ENCODE assay signal across 7 cellular contexts in genomic region chr3:48038971-48039481, GRCh38. TPM values are rescaled to one million over a fixed set of nuclear protein-coding genes. Genes with fewer than 3 reads are reported as not detected.
DNase-seq lines count a peak whose midpoint lies in the region; ATAC-seq and TF ChIP-seq lines count a peak whose summit lies in the region.

No MANE protein-coding gene starts in this region.

- ATAC-seq in Panc1 (peak; percentile 76), GM19455 (IDR thresholded peaks at IDR 0.05; ENCODE audit: unreplicated experiment) (no peak)

- POLR2A ChIA-PET in Panc1 (lab: Charles Lee), result no interaction called here

- no peaks in the 10 kb centered on the region for H3K27me3 Mint-ChIP-seq in nephron (ENCODE audit: low read depth)

- H3K9me3 Mint-ChIP-seq in nephron, result no peaks in the 10 kb centered on the region

- TF ChIP-seq POLR2A in esophagus muscularis mucosa (IDR thresholded peaks at IDR 0.05; ENCODE audit: low read depth) (no peak), vagina (IDR thresholded peaks at IDR 0.05) (no peak)

- H3K9me3 ChIP-seq in Panc1 (ENCODE audit: control insufficient read depth, insufficient read depth, low read depth, low read length) (no peaks in the 10 kb centered on the region), esophagus muscularis mucosa (no peaks in the 10 kb centered on the region), vagina (no peaks in the 10 kb centered on the region)

- H3K27ac ChIP-seq in Panc1 (ENCODE audit: low read length) (peak overlapping the region; percentile 74), esophagus muscularis mucosa (replicated peaks in 1 of 4) (peak overlapping the region; percentile 60 to 72 (median 67)), vagina (peak overlapping the region; percentile 40)

- DNase-seq in Panc1 (ENCODE audit: low read depth, low spot score), result no peak
- no peak for DNase-seq in esophagus muscularis mucosa (ENCODE audit: extremely low spot score)
- DNase-seq in vagina (ENCODE audit: extremely low spot score in 2 of 2), result no peak
- no peak for DNase-seq in NCI-H1436 (lab: John Stamatoyannopoulos, UW)
- no peak for DNase-seq in NCI-H2107 (lab: John Stamatoyannopoulos, UW)

- peaks cover 21% of the 10 kb centered on the region for H3K4me1 ChIP-seq in Panc1 (ENCODE audit: control insufficient read depth, insufficient read depth, low read length)
- H3K4me1 ChIP-seq in esophagus muscularis mucosa, result peaks cover 50 to 83% (median 66%) of the 10 kb centered on the region in 4 donors
- peaks cover 39% of the 10 kb centered on the region for H3K4me1 ChIP-seq in vagina

- H3K27me3 ChIP-seq in Panc1 (ENCODE audit: control insufficient read depth, insufficient read depth, low read length) (no peaks in the 10 kb centered on the region), esophagus muscularis mucosa (no peaks in the 10 kb centered on the region), vagina (no peaks in the 10 kb centered on the region)

- H3K27ac Mint-ChIP-seq in nephron, result peak overlapping the region; percentile 85 to 89 (median 86)

- H3K4me1 Mint-ChIP-seq in nephron, result peaks cover 33% of the 10 kb centered on the region

- intact Hi-C loops in Panc1 (cut with micrococcal nuclease; ENCODE audit: unreplicated experiment) (no loop called here), esophagus muscularis mucosa (cut with DNase I) (no loop called here), vagina (cut with DNase I) (no loop called here)

- TF ChIP-seq EP300 in esophagus muscularis mucosa (IDR thresholded peaks at IDR 0.05), result no peak

- H3K36me3 ChIP-seq in Panc1 (ENCODE audit: control insufficient read depth, insufficient read depth, low read length), result no peaks in the 10 kb centered on the region
- H3K36me3 ChIP-seq in esophagus muscularis mucosa, result no peaks in the 10 kb centered on the region
- H3K36me3 ChIP-seq in vagina, result no peaks in the 10 kb centered on the region

- BruUV-seq in Panc1 (replicated peaks; lab: Mats Ljungman, UMichigan), result no TSS peak

- H3K4me3 ChIP-seq in Panc1 (ENCODE audit: low read depth in 2 of 2, low read length in 2 of 2), result peak overlapping the region in 1 of 2 experiments; percentile 23; a peak in 1 of 4 replicates
- no peak overlapping the region for H3K4me3 ChIP-seq in esophagus muscularis mucosa
- no peak overlapping the region for H3K4me3 ChIP-seq in vagina

- no peaks in the 10 kb centered on the region for H3K36me3 Mint-ChIP-seq in nephron (ENCODE audit: low read depth)

- H3K4me3 Mint-ChIP-seq in nephron, result no peak overlapping the region

- no peak for TF ChIP-seq CTCF in Panc1 (IDR thresholded peaks at IDR 0.05)
- no peak for TF ChIP-seq CTCF in esophagus muscularis mucosa (IDR thresholded peaks at IDR 0.05)
- no peak for TF ChIP-seq CTCF in nephron (IDR thresholded peaks at IDR 0.05; ENCODE audit: unreplicated experiment in 3 of 3)
- no peak for TF ChIP-seq CTCF in vagina (IDR thresholded peaks at IDR 0.05)

- in situ Hi-C loops in Panc1 (cut with HindIII; ENCODE audit: low pct_unique_long_range_greater_than_20kb, low sequenced_read_pairs), result no loop called here

- 48% methylated on average over 6 of the region's 6 CpGs for WGBS in esophagus muscularis mucosa

- CTCF ChIA-PET in Panc1 (lab: Charles Lee), result no interaction called here

RNA-seq across cellular contexts. Expression of gene MAP4, which starts 22.8 kb away (rescaled TPM):
- total RNA-seq in Panc1 (2021; ENCODE audit: unreplicated experiment) (150 TPM), esophagus muscularis mucosa (100 to 1,000 TPM; 239 to 338 (median 284) TPM), vagina (142 TPM)
- polyA plus RNA-seq in Panc1 (2012; ENCODE audit: insufficient read length), result 116 TPM
